In the genomic region with DNA sequence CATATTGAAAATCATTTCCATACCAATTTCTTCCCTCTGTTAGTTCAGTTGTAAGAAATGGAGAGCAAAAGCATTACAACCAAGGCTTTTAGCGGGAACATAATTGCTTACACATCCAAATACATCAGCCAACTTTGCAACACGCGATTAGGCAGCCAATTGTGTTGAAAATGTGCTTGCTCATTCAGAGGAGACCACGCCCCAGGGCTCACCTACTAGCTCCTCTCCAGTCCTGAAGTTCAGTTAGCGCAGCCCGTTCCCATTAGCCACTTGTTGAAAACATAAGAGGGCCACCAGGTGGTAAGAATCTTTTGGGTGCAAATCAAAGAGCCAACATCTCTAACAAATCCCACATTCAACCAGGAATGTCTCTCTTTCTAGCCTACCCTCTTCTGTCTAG, we compare ENCODE assay signal across 32 cellular contexts.
A peak's percentile ranks its signal among the peaks of the same experiment; 100 is the strongest.
DNase-seq lines count a peak whose midpoint lies in the region; ATAC-seq and TF ChIP-seq lines count a peak whose summit lies in the region.
"Had no signal": no experiment of that assay in that cellular context is flagged by ENCODE, and none has a peak within 500 bp of the region (broad histone marks: within the 10 kb centered on the region; RNA-seq: fewer than 3 reads in every experiment).

No MANE protein-coding gene starts in this region.

- no peaks in the 10 kb centered on the region for H3K27me3 Mint-ChIP-seq in WTC11 (ENCODE audit: low read depth)
- H3K27me3 Mint-ChIP-seq: B cell had no signal

- H3K4me1 Mint-ChIP-seq in WTC11 = peaks cover 37% of the 10 kb centered on the region
- H3K4me1 Mint-ChIP-seq: activated CD4-positive, alpha-beta memory T cell treated with anti-CD3 and anti-CD28 coated beads, Interleukin-2, amount 10 ng/mL, durations not matched to agents 7 days and 5 days; B cell; CD4-positive, alpha-beta memory T cell; neural crest cell had no signal

- no peak for TF ChIP-seq CTCF in NB4 (IDR thresholded peaks at IDR 0.05; ENCODE audit: low read depth, low read length)
- TF ChIP-seq CTCF in WTC11 (IDR thresholded peaks at IDR 0.05) = no peak

- no peak overlapping the region for H3K4me3 ChIP-seq in NB4 (ENCODE audit: low read depth, low read length)
- H3K4me3 ChIP-seq: gastrocnemius medialis, pancreas, smooth muscle cell, suprapubic skin, upper lobe of right lung had no signal

- POLR2A ChIA-PET in WTC11 (lab: Charles Lee) = no interaction called here

- peak overlapping the region; percentile 70; the same call in 1 of the 2 replicates for H3K27ac Mint-ChIP-seq in WTC11
- H3K27ac Mint-ChIP-seq: activated CD4-positive, alpha-beta memory T cell treated with anti-CD3 and anti-CD28 coated beads, Interleukin-2, amount 10 ng/mL, durations not matched to agents 7 days and 5 days; activated naive CD4-positive, alpha-beta T cell treated with anti-CD3 and anti-CD28 coated beads for 36 hours; B cell; CD4-positive, alpha-beta memory T cell; T-helper 2 cell treated with Interferon-gamma antibody and Interleukin-4, amounts not matched to agents 5 μg/mL and 100 μg/mL, for 36 hours had no signal

- CTCF ChIA-PET in WTC11 (lab: Charles Lee) = no interaction called here

- DNase-seq in A172 (ENCODE audit: low spot score) (peak; percentile 19), NB4 (ENCODE audit: low read depth) (peak; percentile 7), WTC11 (ENCODE audit: low spot score) (peak; percentile 28), islet precursor cell (peak; percentile 56), pons (ENCODE audit: low spot score) (no peak), Ammon's horn (ENCODE audit: low spot score) (no peak)
- DNase-seq: activated CD4-positive, alpha-beta memory T cell treated with anti-CD3 and anti-CD28 coated beads, Interleukin-2, amount 10 ng/mL, durations not matched to agents 7 days and 5 days; activated CD4-positive, alpha-beta T cell treated with anti-CD3 and anti-CD28 coated beads for 1 hour; activated CD8-positive, alpha-beta memory T cell treated with anti-CD3 and anti-CD28 coated beads, Interleukin-2, amount 50 U/mL, for 4 hours; activated naive CD4-positive, alpha-beta T cell treated with anti-CD3 and anti-CD28 coated beads for 36 hours; CD4-positive, alpha-beta memory T cell; dermis blood vessel endothelial cell; EL; gastrocnemius medialis; KBM-7; NCI-H1105 treated with DMSO at 0.1 percent for 48 hours; NCI-H2081 treated with DMSO at 0.1 percent for 48 hours; NCI-H510A; right cardiac atrium; SIG-M5; stimulated activated naive CD4-positive, alpha-beta T cell treated with Interleukin-2 at 50 U/mL for 16 hours; upper lobe of right lung had no signal

- no peak overlapping the region for H3K4me3 Mint-ChIP-seq in WTC11
- H3K4me3 Mint-ChIP-seq: activated CD4-positive, alpha-beta memory T cell treated with anti-CD3 and anti-CD28 coated beads, Interleukin-2, amount 10 ng/mL, durations not matched to agents 7 days and 5 days; activated naive CD4-positive, alpha-beta T cell treated with anti-CD3 and anti-CD28 coated beads for 36 hours; B cell; CD4-positive, alpha-beta memory T cell; neural crest cell; T-helper 2 cell treated with Interferon-gamma antibody and Interleukin-4, amounts not matched to agents 5 μg/mL and 100 μg/mL, for 36 hours had no signal

- TF ChIP-seq POLR2A in NB4 (IDR thresholded peaks at IDR 0.05; ENCODE audit: extremely low read depth, insufficient read length) = no peak

- peak; percentile 71 for ATAC-seq in WTC11
- ATAC-seq in HG03045 (IDR thresholded peaks at IDR 0.05; ENCODE audit: unreplicated experiment) = no peak
- no peak for ATAC-seq in GM19395 (IDR thresholded peaks at IDR 0.05; ENCODE audit: unreplicated experiment)
- ATAC-seq: gastrocnemius medialis, left lobe of liver, Panc1, right cardiac atrium, upper lobe of right lung had no signal

- no peaks in the 10 kb centered on the region for H3K36me3 Mint-ChIP-seq in WTC11
- H3K36me3 Mint-ChIP-seq: CD4-positive, alpha-beta memory T cell had no signal

- no peaks in the 10 kb centered on the region for H3K9me3 Mint-ChIP-seq in WTC11
- H3K9me3 Mint-ChIP-seq: activated CD4-positive, alpha-beta memory T cell treated with anti-CD3 and anti-CD28 coated beads, Interleukin-2, amount 10 ng/mL, durations not matched to agents 7 days and 5 days; activated naive CD4-positive, alpha-beta T cell treated with anti-CD3 and anti-CD28 coated beads for 36 hours had no signal

TF ChIP-seq in WTC11, 78 proteins besides CTCF, POLR2A, EP300 and RAD21 (continues in another document):
- no peak for TF ChIP-seq ZNF121 (CRISPR knock-in tag; IDR thresholded peaks at IDR 0.05)
- TF ChIP-seq, protein P1, sequence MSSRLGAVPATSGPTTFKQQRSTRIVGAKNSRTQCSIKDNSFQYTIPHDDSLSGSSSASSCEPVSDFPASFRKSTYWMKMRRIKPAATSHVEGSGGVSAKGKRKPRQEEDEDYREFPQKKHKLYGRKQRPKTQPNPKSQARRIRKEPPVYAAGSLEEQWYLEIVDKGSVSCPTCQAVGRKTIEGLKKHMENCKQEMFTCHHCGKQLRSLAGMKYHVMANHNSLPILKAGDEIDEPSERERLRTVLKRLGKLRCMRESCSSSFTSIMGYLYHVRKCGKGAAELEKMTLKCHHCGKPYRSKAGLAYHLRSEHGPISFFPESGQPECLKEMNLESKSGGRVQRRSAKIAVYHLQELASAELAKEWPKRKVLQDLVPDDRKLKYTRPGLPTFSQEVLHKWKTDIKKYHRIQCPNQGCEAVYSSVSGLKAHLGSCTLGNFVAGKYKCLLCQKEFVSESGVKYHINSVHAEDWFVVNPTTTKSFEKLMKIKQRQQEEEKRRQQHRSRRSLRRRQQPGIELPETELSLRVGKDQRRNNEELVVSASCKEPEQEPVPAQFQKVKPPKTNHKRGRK (CRISPR knock-in tag; IDR thresholded peaks at IDR 0.05; ENCODE audit: borderline replicate concordance) = no peak
- TF ChIP-seq ETV6 (CRISPR knock-in tag; IDR thresholded peaks at IDR 0.05) = no peak
- TF ChIP-seq HMGA2 (CRISPR knock-in tag; IDR thresholded peaks at IDR 0.05) = no peak
- TF ChIP-seq, protein P2, sequence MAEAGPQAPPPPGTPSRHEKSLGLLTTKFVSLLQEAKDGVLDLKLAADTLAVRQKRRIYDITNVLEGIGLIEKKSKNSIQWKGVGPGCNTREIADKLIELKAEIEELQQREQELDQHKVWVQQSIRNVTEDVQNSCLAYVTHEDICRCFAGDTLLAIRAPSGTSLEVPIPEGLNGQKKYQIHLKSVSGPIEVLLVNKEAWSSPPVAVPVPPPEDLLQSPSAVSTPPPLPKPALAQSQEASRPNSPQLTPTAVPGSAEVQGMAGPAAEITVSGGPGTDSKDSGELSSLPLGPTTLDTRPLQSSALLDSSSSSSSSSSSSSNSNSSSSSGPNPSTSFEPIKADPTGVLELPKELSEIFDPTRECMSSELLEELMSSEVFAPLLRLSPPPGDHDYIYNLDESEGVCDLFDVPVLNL (CRISPR knock-in tag; IDR thresholded peaks at IDR 0.05; ENCODE audit: borderline replicate concordance, low read depth) = no peak
- no peak for TF ChIP-seq ZNF317 (CRISPR knock-in tag; IDR thresholded peaks at IDR 0.05; ENCODE audit: borderline replicate concordance, low read depth)
- TF ChIP-seq, protein P3, sequence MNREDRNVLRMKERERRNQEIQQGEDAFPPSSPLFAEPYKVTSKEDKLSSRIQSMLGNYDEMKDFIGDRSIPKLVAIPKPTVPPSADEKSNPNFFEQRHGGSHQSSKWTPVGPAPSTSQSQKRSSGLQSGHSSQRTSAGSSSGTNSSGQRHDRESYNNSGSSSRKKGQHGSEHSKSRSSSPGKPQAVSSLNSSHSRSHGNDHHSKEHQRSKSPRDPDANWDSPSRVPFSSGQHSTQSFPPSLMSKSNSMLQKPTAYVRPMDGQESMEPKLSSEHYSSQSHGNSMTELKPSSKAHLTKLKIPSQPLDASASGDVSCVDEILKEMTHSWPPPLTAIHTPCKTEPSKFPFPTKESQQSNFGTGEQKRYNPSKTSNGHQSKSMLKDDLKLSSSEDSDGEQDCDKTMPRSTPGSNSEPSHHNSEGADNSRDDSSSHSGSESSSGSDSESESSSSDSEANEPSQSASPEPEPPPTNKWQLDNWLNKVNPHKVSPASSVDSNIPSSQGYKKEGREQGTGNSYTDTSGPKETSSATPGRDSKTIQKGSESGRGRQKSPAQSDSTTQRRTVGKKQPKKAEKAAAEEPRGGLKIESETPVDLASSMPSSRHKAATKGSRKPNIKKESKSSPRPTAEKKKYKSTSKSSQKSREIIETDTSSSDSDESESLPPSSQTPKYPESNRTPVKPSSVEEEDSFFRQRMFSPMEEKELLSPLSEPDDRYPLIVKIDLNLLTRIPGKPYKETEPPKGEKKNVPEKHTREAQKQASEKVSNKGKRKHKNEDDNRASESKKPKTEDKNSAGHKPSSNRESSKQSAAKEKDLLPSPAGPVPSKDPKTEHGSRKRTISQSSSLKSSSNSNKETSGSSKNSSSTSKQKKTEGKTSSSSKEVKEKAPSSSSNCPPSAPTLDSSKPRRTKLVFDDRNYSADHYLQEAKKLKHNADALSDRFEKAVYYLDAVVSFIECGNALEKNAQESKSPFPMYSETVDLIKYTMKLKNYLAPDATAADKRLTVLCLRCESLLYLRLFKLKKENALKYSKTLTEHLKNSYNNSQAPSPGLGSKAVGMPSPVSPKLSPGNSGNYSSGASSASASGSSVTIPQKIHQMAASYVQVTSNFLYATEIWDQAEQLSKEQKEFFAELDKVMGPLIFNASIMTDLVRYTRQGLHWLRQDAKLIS (CRISPR knock-in tag; IDR thresholded peaks at IDR 0.05; ENCODE audit: borderline replicate concordance) = no peak

Comparison
In these comparisons a context has a peak if more than half of its experiments do, and no peak if none do; other contexts are left out.
1. DNase-seq: peak in A172 (single experiment), NB4 (single experiment), WTC11 (single experiment) and islet precursor cell (single experiment); none in pons (single experiment) and Ammon's horn (single experiment).